ENCODE assay signal across 8 cellular contexts in genomic region chr14:92460916-92461579, GRCh38. TPM values are rescaled to one million over a fixed set of nuclear protein-coding genes. Genes with fewer than 3 reads are reported as not detected.
DNase-seq lines count a peak whose midpoint lies in the region; ATAC-seq, FAIRE-seq and TF ChIP-seq lines count a peak whose summit lies in the region.

No MANE protein-coding gene starts in this region.

- ATAC-seq in GM21447 (IDR thresholded peaks at IDR 0.05; ENCODE audit: unreplicated experiment) (peak; percentile 83), HG03039 (IDR thresholded peaks at IDR 0.05; ENCODE audit: unreplicated experiment) (no peak)

- H3K4me3 Mint-ChIP-seq in T-helper 1 cell treated with Interleukin-12 subunit alpha and Interleukin-12 subunit beta and Interleukin-4 antibody, amounts not matched to agents 30 μg/mL and 1 μg/mL, for 36 hours = no peak overlapping the region

- H3K4me1 Mint-ChIP-seq in T-helper 1 cell treated with Interleukin-12 subunit alpha and Interleukin-12 subunit beta and Interleukin-4 antibody, amounts not matched to agents 30 μg/mL and 1 μg/mL, for 36 hours (ENCODE audit: low read depth) = peaks cover 14% of the 10 kb centered on the region

- no peaks in the 10 kb centered on the region for H3K36me3 Mint-ChIP-seq in T-helper 1 cell treated with Interleukin-12 subunit alpha and Interleukin-12 subunit beta and Interleukin-4 antibody, amounts not matched to agents 30 μg/mL and 1 μg/mL, for 36 hours (ENCODE audit: low read depth)

- H3K27ac Mint-ChIP-seq in T-helper 1 cell treated with Interleukin-12 subunit alpha and Interleukin-12 subunit beta and Interleukin-4 antibody, amounts not matched to agents 30 μg/mL and 1 μg/mL, for 36 hours = peak overlapping the region; percentile 52

- H3K9me3 Mint-ChIP-seq in T-helper 1 cell treated with Interleukin-12 subunit alpha and Interleukin-12 subunit beta and Interleukin-4 antibody, amounts not matched to agents 30 μg/mL and 1 μg/mL, for 36 hours = no peaks in the 10 kb centered on the region

- no peak for TF ChIP-seq POLR2A in GM12891 (IDR thresholded peaks at IDR 0.05; ENCODE audit: low read depth, low read length)

- DNase-seq in AG20443 (ENCODE audit: low spot score) (peak; percentile 76), islet precursor cell (peak; percentile 48), mesenteric fat pad (ENCODE audit: low spot score) (no peak), GM12891 (ENCODE audit: insufficient read length, low spot score) (no peak), NCI-H82 (lab: John Stamatoyannopoulos, UW) (no peak)

- no peak for FAIRE-seq in GM12891 (lab: Jason Lieb, UNC)

- H3K27me3 Mint-ChIP-seq in T-helper 1 cell treated with Interleukin-12 subunit alpha and Interleukin-12 subunit beta and Interleukin-4 antibody, amounts not matched to agents 30 μg/mL and 1 μg/mL, for 36 hours (ENCODE audit: low read depth) = peaks cover 6% of the 10 kb centered on the region

TF ChIP-seq in GM12891, 5 proteins besides CTCF, POLR2A, EP300 and RAD21:
- TF ChIP-seq SPI1 (IDR thresholded peaks at IDR 0.05; ENCODE audit: low read depth, low read length) (no peak), POU2F2 (IDR thresholded peaks at IDR 0.05; ENCODE audit: low read depth, low read length) (no peak), POLR2AphosphoS5 (IDR thresholded peaks at IDR 0.05; ENCODE audit: low read depth, low read length) (no peak), PAX5 (IDR thresholded peaks at IDR 0.05; ENCODE audit: insufficient read depth, low read length, severe bottlenecking) (no peak), TAF1 (IDR thresholded peaks at IDR 0.05; ENCODE audit: low read depth, low read length) (no peak)

RNA-seq across cellular contexts. Expression of gene RIN3, which starts 52.5 kb away (rescaled TPM):
- 38.0 TPM for total RNA-seq in mesenteric fat pad
- polyA plus RNA-seq in GM12891 (2012; ENCODE audit: low read depth, missing spikeins) = 7.6 TPM

Comparison
In these comparisons a context has a peak if more than half of its experiments do, and no peak if none do; other contexts are left out.
1. DNase-seq: peak in AG20443 (single experiment) and islet precursor cell (single experiment); none in mesenteric fat pad (single experiment), GM12891 (single experiment) and NCI-H82 (single experiment).